ENCODE assay signal across 11 cellular contexts in genomic region chr17:77443743-77444260, GRCh38.
DNase-seq lines count a peak whose midpoint lies in the region; ATAC-seq and TF ChIP-seq lines count a peak whose summit lies in the region.
"Had no signal": no experiment of that assay in that cellular context is flagged by ENCODE, and none has a peak within 500 bp of the region (broad histone marks: within the 10 kb centered on the region; RNA-seq: fewer than 3 reads in every experiment).

No MANE protein-coding gene starts in this region.

- H4K20me1 ChIP-seq in hepatocyte (ENCODE audit: insufficient read depth, poor library complexity, severe bottlenecking), result peaks cover 38% of the 10 kb centered on the region

- H3K4me1 Mint-ChIP-seq in activated CD4-positive, alpha-beta T cell treated with anti-CD3 and anti-CD28 coated beads, Interleukin-2, amount 10 ng/mL, durations not matched to agents 7 days and 5 days, result peaks cover 95% of the 10 kb centered on the region
- peaks cover 28% of the 10 kb centered on the region for H3K4me1 Mint-ChIP-seq in WTC11

- peaks cover 69% of the 10 kb centered on the region for H3K4me1 ChIP-seq in hepatocyte (ENCODE audit: insufficient read depth)

- no peaks in the 10 kb centered on the region for H3K36me3 ChIP-seq in hepatocyte (replicated peaks; ENCODE audit: insufficient read depth, low read depth)

- peak overlapping the region; percentile 86 for H3K27ac ChIP-seq in hepatocyte

- WGBS in hepatocyte (ENCODE audit: low lambda C conversion rate, missing lambda C conversion rate), result 86% methylated on average over 7 of the region's 8 CpGs

- peak overlapping the region; percentile 83 for H3K4me3 Mint-ChIP-seq in activated CD4-positive, alpha-beta T cell treated with anti-CD3 and anti-CD28 coated beads, Interleukin-2, amount 10 ng/mL, durations not matched to agents 7 days and 5 days
- H3K4me3 Mint-ChIP-seq in WTC11, result no peak overlapping the region

- peak overlapping the region; percentile 11 for H3K4me2 ChIP-seq in hepatocyte

- DNase-seq in activated CD4-positive, alpha-beta T cell treated with anti-CD3 and anti-CD28 coated beads, Interleukin-2, amount 10 ng/mL, durations not matched to agents 7 days and 5 days, result no peak
- no peak for DNase-seq in activated CD4-positive, alpha-beta T cell treated with anti-CD3 and anti-CD28 coated beads for 48 hours
- DNase-seq in WTC11 (ENCODE audit: low spot score), result no peak
- DNase-seq in hepatocyte (ENCODE audit: low spot score), result no peak
- DNase-seq in stimulated activated naive CD8-positive, alpha-beta T cell treated with anti-CD3 and anti-CD28 coated beads, Interleukin-15, Interleukin-2, amounts not matched to agents 100 U/mL and 50 U/mL, for 24 hours, result peak; percentile 7
- DNase-seq in 8988T, result no peak
- no peak for DNase-seq in activated gamma-delta T cell treated with Interleukin-2 at 50 U/mL for 16 hours
- DNase-seq: activated effector memory CD4-positive, alpha-beta T cell treated with Interleukin-2 at 50 U/mL for 16 hours; KBM-7; NCI-H345 had no signal

- H3K27ac Mint-ChIP-seq in activated CD4-positive, alpha-beta T cell treated with anti-CD3 and anti-CD28 coated beads, Interleukin-2, amount 10 ng/mL, durations not matched to agents 7 days and 5 days, result peak overlapping the region; percentile 97
- H3K27ac Mint-ChIP-seq in WTC11, result peak overlapping the region; percentile 23

- H3K9me2 ChIP-seq in hepatocyte (replicated peaks; ENCODE audit: insufficient read depth), result no peaks in the 10 kb centered on the region

- no peaks in the 10 kb centered on the region for H3K9me3 ChIP-seq in hepatocyte (ENCODE audit: low read depth)

- H3K36me3 Mint-ChIP-seq in activated CD4-positive, alpha-beta T cell treated with anti-CD3 and anti-CD28 coated beads, Interleukin-2, amount 10 ng/mL, durations not matched to agents 7 days and 5 days (ENCODE audit: low read depth), result peaks cover 49% of the 10 kb centered on the region
- H3K36me3 Mint-ChIP-seq in WTC11, result peaks cover 2% of the 10 kb centered on the region; the same call in 1 of the 2 replicates

- ATAC-seq in WTC11, result no peak
- no peak for ATAC-seq in stimulated activated naive CD8-positive, alpha-beta T cell treated with anti-CD3 and anti-CD28 coated beads, Interleukin-15, Interleukin-2, amounts not matched to agents 100 U/mL and 50 U/mL, for 24 hours
- no peak for ATAC-seq in GM19023 (IDR thresholded peaks at IDR 0.05; ENCODE audit: unreplicated experiment)

- H2AFZ ChIP-seq in hepatocyte, result no peak overlapping the region

- POLR2A ChIA-PET in activated CD4-positive, alpha-beta T cell treated with anti-CD3 and anti-CD28 coated beads, Interleukin-2, amount 10 ng/mL, durations not matched to agents 7 days and 5 days (lab: Charles Lee), result no interaction called here
- POLR2A ChIA-PET in WTC11 (lab: Charles Lee), result interaction anchor here (0.5 kb wide), 1 partner anchor 12 kb away, joined by 3 read pairs; no protein-coding TSS in a partner anchor

- CTCF ChIA-PET in activated CD4-positive, alpha-beta T cell treated with anti-CD3 and anti-CD28 coated beads, Interleukin-2, amount 10 ng/mL, durations not matched to agents 7 days and 5 days (lab: Charles Lee), result interaction anchor here (0.6 to 3.4 kb wide), 8 partner anchors 8 to 112 kb away, joined by 3 to 25 read pairs (median 4); no protein-coding TSS in a partner anchor
- CTCF ChIA-PET in WTC11 (lab: Charles Lee), result interaction anchor here (0.7 to 2.1 kb wide), 2 partner anchors 14 kb away, joined by 3 to 15 read pairs; no protein-coding TSS in a partner anchor

- peaks cover 97% of the 10 kb centered on the region for H3K79me2 ChIP-seq in hepatocyte

- H3K27me3 Mint-ChIP-seq in activated CD4-positive, alpha-beta T cell treated with anti-CD3 and anti-CD28 coated beads, Interleukin-2, amount 10 ng/mL, durations not matched to agents 7 days and 5 days, result no peaks in the 10 kb centered on the region
- H3K27me3 Mint-ChIP-seq in WTC11 (ENCODE audit: low read depth), result no peaks in the 10 kb centered on the region

- no peaks in the 10 kb centered on the region for H3K27me3 ChIP-seq in hepatocyte

- H3K4me3 ChIP-seq in hepatocyte, result no peak overlapping the region

- no peak for TF ChIP-seq CTCF in WTC11 (IDR thresholded peaks at IDR 0.05)
- no peak for TF ChIP-seq CTCF in hepatocyte (IDR thresholded peaks at IDR 0.05; ENCODE audit: poor library complexity)

- no peaks in the 10 kb centered on the region for H3K9me3 Mint-ChIP-seq in activated CD4-positive, alpha-beta T cell treated with anti-CD3 and anti-CD28 coated beads, Interleukin-2, amount 10 ng/mL, durations not matched to agents 7 days and 5 days
- H3K9me3 Mint-ChIP-seq in WTC11, result no peaks in the 10 kb centered on the region

TF ChIP-seq in WTC11, 78 proteins besides CTCF, POLR2A, EP300 and RAD21:
- TF ChIP-seq TCF7 (CRISPR knock-in tag; IDR thresholded peaks at IDR 0.05; ENCODE audit: low read depth), result no peak
- TF ChIP-seq FOXJ3 (CRISPR knock-in tag; IDR thresholded peaks at IDR 0.05; ENCODE audit: borderline replicate concordance), result no peak
- no peak for TF ChIP-seq USF1 (CRISPR knock-in tag; IDR thresholded peaks at IDR 0.05)
- TF ChIP-seq IRF1 (CRISPR knock-in tag; IDR thresholded peaks at IDR 0.05), result no peak
- TF ChIP-seq JAZF1 (CRISPR knock-in tag; IDR thresholded peaks at IDR 0.05), result no peak
- no peak for TF ChIP-seq MAX (CRISPR knock-in tag; IDR thresholded peaks at IDR 0.05)
- TF ChIP-seq ZNF219 (CRISPR knock-in tag; IDR thresholded peaks at IDR 0.05; ENCODE audit: borderline replicate concordance), result no peak
- no peak for TF ChIP-seq MYBL2 (CRISPR knock-in tag; IDR thresholded peaks at IDR 0.05)
- TF ChIP-seq TEAD1 (CRISPR knock-in tag; IDR thresholded peaks at IDR 0.05), result no peak
- no peak for TF ChIP-seq JUN (CRISPR knock-in tag; IDR thresholded peaks at IDR 0.05)
- TF ChIP-seq RELA (CRISPR knock-in tag; IDR thresholded peaks at IDR 0.05; ENCODE audit: borderline replicate concordance), result no peak
